In genomic region chr19:16386619-16387240, GRCh38 we compare ENCODE assay signal across 8 cellular contexts.
DNase-seq lines count a peak whose midpoint lies in the region; ATAC-seq and TF ChIP-seq lines count a peak whose summit lies in the region.

No MANE protein-coding gene starts in this region.

- TF ChIP-seq CTCF in adrenal gland (IDR thresholded peaks at IDR 0.05) (peak; percentile 37 to 64 (median 55)), heart right ventricle (IDR thresholded peaks at IDR 0.05) (peak; percentile 34 to 82 (median 67))

- no peak for TF ChIP-seq POLR2A in adrenal gland (IDR thresholded peaks at IDR 0.05)

- intact Hi-C loops in adrenal gland (cut with DNase I): no loop called here
- intact Hi-C loops in heart right ventricle (cut with DNase I): loop anchor here in 1 of 10 donors (10.0 kb wide), 1 partner anchor 52 kb away; no protein-coding TSS in a partner anchor
- intact Hi-C loops in sciatic nerve (cut with DNase I): no loop called here

- ATAC-seq in heart right ventricle: no peak
- ATAC-seq in sciatic nerve: peak; percentile 28
- no peak for ATAC-seq in HG03097 (IDR thresholded peaks at IDR 0.05; ENCODE audit: low FRiP score, unreplicated experiment)
- no peak for ATAC-seq in HG03460 (IDR thresholded peaks at IDR 0.05; ENCODE audit: unreplicated experiment)

- POLR2A ChIA-PET in HEK293T (lab: Yijun Ruan, JAX): interaction anchor here (0.6 kb wide), 1 partner anchor 29 kb away, joined by 3 read pairs; no protein-coding TSS in a partner anchor

- WGBS in adrenal gland, 4 donors: 62 to 82% (median 73%) methylated on average over 10 of the region's 10 CpGs
- WGBS in heart right ventricle, 2 donors: 67 to 72% methylated on average over 10 of the region's 10 CpGs

- peak; percentile 35 for DNase-seq in CMK (ENCODE audit: low read depth)
- peak; percentile 69 for DNase-seq in HEK293T (ENCODE audit: extremely low spot score)
- peak; percentile 54 for DNase-seq in RPMI7951 (ENCODE audit: low read depth)
- peak in 5 of 7 donors; percentile 35 to 76 (median 58) for DNase-seq in adrenal gland
- no peak for DNase-seq in heart right ventricle
- DNase-seq in sciatic nerve (ENCODE audit: low spot score): peak; percentile 71

- H3K36me3 ChIP-seq in adrenal gland (replicated peaks in 1 of 2) (peaks cover 0 to 50% of the 10 kb centered on the region in 2 donors), heart right ventricle (peaks cover 0 to 78% (median 23%) of the 10 kb centered on the region in 9 donors)

- H3K4me1 ChIP-seq in adrenal gland (replicated peaks in 1 of 2) (peaks cover 0 to 15% of the 10 kb centered on the region in 2 donors), heart right ventricle (peaks cover 21 to 52% (median 39%) of the 10 kb centered on the region in 9 donors)

- no peaks in the 10 kb centered on the region for H3K27me3 ChIP-seq in adrenal gland
- H3K27me3 ChIP-seq in heart right ventricle: no peaks in the 10 kb centered on the region

- H3K4me3 ChIP-seq in adrenal gland: no peak overlapping the region
- no peak overlapping the region for H3K4me3 ChIP-seq in heart right ventricle

- peaks cover 0 to 3% (median 0%) of the 10 kb centered on the region in 3 donors for H3K9me3 ChIP-seq in adrenal gland (replicated peaks in 1 of 3)
- H3K9me3 ChIP-seq in heart right ventricle: peaks cover 0 to 14% (median 4%) of the 10 kb centered on the region in 11 donors

- CTCF ChIA-PET in HEK293T (lab: Yijun Ruan, JAX): interaction anchor here (0.7 kb wide), 1 partner anchor 107 kb away, joined by 4 read pairs; no protein-coding TSS in a partner anchor

- no peak overlapping the region for H3K27ac ChIP-seq in adrenal gland
- peak overlapping the region in 1 of 10 donors; percentile 32 for H3K27ac ChIP-seq in heart right ventricle

TF ChIP-seq in HEK293T, 16 proteins besides CTCF, POLR2A, EP300 and RAD21:
- TF ChIP-seq HDGF (IDR thresholded peaks at IDR 0.05; ENCODE audit: borderline replicate concordance) (no peak), PKNOX1 (IDR thresholded peaks at IDR 0.05) (peak; percentile 44), SUZ12 (IDR thresholded peaks at IDR 0.05) (no peak), TARDBP (IDR thresholded peaks at IDR 0.05) (no peak)
TF ChIP-seq in HEK293T: peak in this region for 1.

Comparison
In these comparisons a context has a peak if more than half of its experiments do, and no peak if none do; other contexts are left out.
1. DNase-seq: peak in CMK (single experiment), HEK293T (single experiment), RPMI7951 (single experiment), adrenal gland (5 of 7) and sciatic nerve (single experiment); none in heart right ventricle (0 of 2).